In the genomic region with DNA sequence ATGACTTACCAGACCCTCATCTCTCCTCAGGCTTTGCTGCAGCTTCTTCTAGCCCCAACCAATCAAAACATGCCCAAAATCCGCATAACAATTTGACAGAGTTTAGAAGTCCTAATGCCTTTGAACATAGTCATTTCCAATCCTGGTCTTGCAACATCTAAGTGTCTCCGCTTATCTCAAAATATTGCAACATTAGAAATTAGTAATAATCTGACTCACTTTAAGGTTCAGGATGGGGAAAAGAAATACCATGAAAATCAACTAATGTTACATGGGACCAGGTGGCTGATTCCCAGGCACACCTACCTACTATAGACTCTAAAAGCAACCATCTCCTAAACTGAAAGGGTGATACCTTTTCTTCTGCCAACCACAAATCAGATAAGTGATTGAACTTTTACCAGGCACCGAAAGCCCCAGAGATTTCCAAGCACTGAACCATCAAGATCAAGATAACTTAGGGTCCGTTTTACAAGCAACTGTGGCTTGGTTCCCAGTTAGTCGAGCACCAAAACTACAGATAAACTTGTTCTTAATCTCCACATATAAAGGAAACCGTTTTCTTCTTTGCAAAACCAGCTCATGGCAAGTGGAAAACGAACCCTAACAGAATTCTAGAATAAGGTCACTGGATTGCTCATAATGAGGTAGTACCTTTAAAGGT, we compare ENCODE assay signal across 9 cellular contexts. TPM values are rescaled to one million over a fixed set of nuclear protein-coding genes. Genes with fewer than 3 reads are reported as not detected.
DNase-seq lines count a peak whose midpoint lies in the region; ATAC-seq and TF ChIP-seq lines count a peak whose summit lies in the region.
"Had no signal": no experiment of that assay in that cellular context is flagged by ENCODE, and none has a peak within 500 bp of the region (broad histone marks: within the 10 kb centered on the region; RNA-seq: fewer than 3 reads in every experiment).

No MANE protein-coding gene starts in this region.

- 89 to 92% methylated on average over 7 of the region's 7 CpGs for WGBS in thyroid gland, 2 donors

- intact Hi-C loops in thyroid gland (cut with DNase I): no loop called here

- peaks cover 9 to 23% of the 10 kb centered on the region in 2 donors for H3K4me1 ChIP-seq in thyroid gland

- peaks cover 66% of the 10 kb centered on the region for H3K4me1 Mint-ChIP-seq in activated T-cell treated with anti-CD3 and anti-CD28 coated beads, Interleukin-2, amount 50 U/mL, for 72 hours (ENCODE audit: low read depth)
- H3K4me1 Mint-ChIP-seq in stimulated activated naive CD8-positive, alpha-beta T cell treated with anti-CD3 and anti-CD28 coated beads, Interleukin-15, amount 100 ng/mL, for 72 hours: peaks cover 46% of the 10 kb centered on the region

- H3K27ac Mint-ChIP-seq in activated T-cell treated with anti-CD3 and anti-CD28 coated beads, Interleukin-2, amount 50 U/mL, for 72 hours: peak overlapping the region; percentile 90
- H3K27ac Mint-ChIP-seq in stimulated activated naive CD8-positive, alpha-beta T cell treated with anti-CD3 and anti-CD28 coated beads, Interleukin-15, amount 100 ng/mL, for 72 hours: peak overlapping the region in 1 of 2 donors; percentile 88

- POLR2A ChIA-PET in RWPE1 (lab: Yijun Ruan, JAX; ENCODE audit: low non-redundant PET): no interaction called here

- peak; percentile 48 to 52 for ATAC-seq in activated T-cell treated with anti-CD3 and anti-CD28 coated beads, Interleukin-2, amount 50 U/mL, for 72 hours (replicated peaks in 1 of 2)
- ATAC-seq in esophagus mucosa (peak; percentile 54), GM21619 (IDR thresholded peaks at IDR 0.05; ENCODE audit: unreplicated experiment) (no peak)
- ATAC-seq in stimulated activated naive CD8-positive, alpha-beta T cell treated with anti-CD3 and anti-CD28 coated beads, Interleukin-15, amount 100 ng/mL, for 72 hours: peak; percentile 37

- TF ChIP-seq CTCF in RWPE1 (conservative IDR thresholded peaks at IDR 0.05; ENCODE audit: low read depth) (no peak), thyroid gland (IDR thresholded peaks at IDR 0.05) (no peak)

- no peak for DNase-seq in activated T-cell treated with anti-CD3 and anti-CD28 coated beads, Interleukin-2, amount 50 U/mL, for 72 hours
- DNase-seq in activated T-cell treated with anti-CD3 and anti-CD28 coated beads, Interleukin-2, amount 50 U/mL, for 48 hours: no peak
- peak; percentile 85 for DNase-seq in RWPE1 (ENCODE audit: low spot score)
- DNase-seq in stimulated activated naive CD8-positive, alpha-beta T cell treated with anti-CD3 and anti-CD28 coated beads, Interleukin-15, amount 100 ng/mL, for 72 hours: no peak
- no peak for DNase-seq in thyroid gland
- DNase-seq in 8988T: no peak
- DNase-seq: cortex of kidney had no signal

- CTCF ChIA-PET in RWPE1 (lab: Yijun Ruan, JAX): interaction anchor here (0.6 kb wide), 2 partner anchors 14 to 67 kb away, joined by 3 to 4 read pairs; a partner anchor contains a TSS

- no peaks in the 10 kb centered on the region for H3K36me3 ChIP-seq in thyroid gland

- H3K27me3 Mint-ChIP-seq in activated T-cell treated with anti-CD3 and anti-CD28 coated beads, Interleukin-2, amount 50 U/mL, for 72 hours (ENCODE audit: low read depth): no peaks in the 10 kb centered on the region
- no peaks in the 10 kb centered on the region for H3K27me3 Mint-ChIP-seq in stimulated activated naive CD8-positive, alpha-beta T cell treated with anti-CD3 and anti-CD28 coated beads, Interleukin-15, amount 100 ng/mL, for 72 hours

- no peak overlapping the region for H3K4me3 ChIP-seq in thyroid gland (replicated peaks in 1 of 3)

- H3K27me3 ChIP-seq in thyroid gland: no peaks in the 10 kb centered on the region

- no peaks in the 10 kb centered on the region for H3K9me3 Mint-ChIP-seq in activated T-cell treated with anti-CD3 and anti-CD28 coated beads, Interleukin-2, amount 50 U/mL, for 72 hours
- H3K9me3 Mint-ChIP-seq in stimulated activated naive CD8-positive, alpha-beta T cell treated with anti-CD3 and anti-CD28 coated beads, Interleukin-15, amount 100 ng/mL, for 72 hours: no peaks in the 10 kb centered on the region

- peaks cover 6 to 9% of the 10 kb centered on the region in 2 donors for H3K36me3 Mint-ChIP-seq in activated T-cell treated with anti-CD3 and anti-CD28 coated beads, Interleukin-2, amount 50 U/mL, for 72 hours (ENCODE audit: insufficient read depth in 2 of 2)

- no peak for TF ChIP-seq POLR2A in thyroid gland (IDR thresholded peaks at IDR 0.05)

- peak overlapping the region; percentile 62 to 84 for H3K4me3 Mint-ChIP-seq in activated T-cell treated with anti-CD3 and anti-CD28 coated beads, Interleukin-2, amount 50 U/mL, for 72 hours
- peak overlapping the region; percentile 21 to 39 for H3K4me3 Mint-ChIP-seq in stimulated activated naive CD8-positive, alpha-beta T cell treated with anti-CD3 and anti-CD28 coated beads, Interleukin-15, amount 100 ng/mL, for 72 hours

- peak overlapping the region; percentile 90 for H3K27ac ChIP-seq in RWPE1
- no peak overlapping the region for H3K27ac ChIP-seq in thyroid gland

- H3K9me3 ChIP-seq in thyroid gland: no peaks in the 10 kb centered on the region

RNA-seq across cellular contexts. Expression of a gene that starts 13.9 kb away (rescaled TPM):
- 10 to 100 TPM; 58.1 to 98.3 TPM for total RNA-seq in activated T-cell treated with anti-CD3 and anti-CD28 coated beads, Interleukin-2, amount 50 U/mL, for 72 hours
- total RNA-seq in esophagus mucosa (18.5 TPM), thyroid gland (10 to 100 TPM in 3 of 4 donors, 1 to 10 TPM in 1; 9.5 to 20.2 (median 12.8) TPM)
